Comparison of ENCODE assay signal across 20 cellular contexts in genomic region chr4:152989554-152989970, GRCh38. TPM values are rescaled to one million over a fixed set of nuclear protein-coding genes. Genes with fewer than 3 reads are reported as not detected.
DNase-seq lines count a peak whose midpoint lies in the region; ATAC-seq and TF ChIP-seq lines count a peak whose summit lies in the region.
"Had no signal": no experiment of that assay in that cellular context is flagged by ENCODE, and none has a peak within 500 bp of the region (broad histone marks: within the 10 kb centered on the region; RNA-seq: fewer than 3 reads in every experiment).

No MANE protein-coding gene starts in this region.

- H3K36me3 ChIP-seq in Peyer's patch (no peaks in the 10 kb centered on the region), mucosa of descending colon (ENCODE audit: low read depth) (no peaks in the 10 kb centered on the region), stomach (no peaks in the 10 kb centered on the region), ascending aorta (no peaks in the 10 kb centered on the region)
- H3K36me3 ChIP-seq: BE2C had no signal

- H3K27me3 ChIP-seq in Peyer's patch (no peaks in the 10 kb centered on the region), stomach (no peaks in the 10 kb centered on the region), ascending aorta (no peaks in the 10 kb centered on the region)
- H3K27me3 ChIP-seq: BE2C had no signal

- H3K9me3 ChIP-seq in Peyer's patch: no peaks in the 10 kb centered on the region
- no peaks in the 10 kb centered on the region for H3K9me3 ChIP-seq in mucosa of descending colon
- no peaks in the 10 kb centered on the region for H3K9me3 ChIP-seq in stomach
- H3K9me3 ChIP-seq in ascending aorta: no peaks in the 10 kb centered on the region
- H3K9me3 ChIP-seq: BE2C, Caco-2 had no signal

- peaks cover 0 to 10% (median 1%) of the 10 kb centered on the region in 4 donors for H3K4me1 ChIP-seq in Peyer's patch
- no peaks in the 10 kb centered on the region for H3K4me1 ChIP-seq in mucosa of descending colon (ENCODE audit: low read depth)
- peaks cover 0 to 6% (median 3%) of the 10 kb centered on the region in 4 donors for H3K4me1 ChIP-seq in stomach
- no peaks in the 10 kb centered on the region for H3K4me1 ChIP-seq in ascending aorta
- H3K4me1 ChIP-seq: BE2C, Caco-2 had no signal

- peak; percentile 25 to 62 for TF ChIP-seq POLR2A in Peyer's patch (IDR thresholded peaks at IDR 0.05)
- TF ChIP-seq POLR2A in stomach (IDR thresholded peaks at IDR 0.05): no peak

- peak in 2 of 3 donors; percentile 82 to 88 for DNase-seq in Peyer's patch
- DNase-seq in mucosa of descending colon: peak; percentile 28 to 64 (median 48)
- DNase-seq in stomach: peak; percentile 44
- DNase-seq in DMS 273 treated with DMSO at 0.1 percent for 48 hours (lab: John Stamatoyannopoulos, UW): no peak
- DNase-seq in ascending aorta (ENCODE audit: low spot score in 2 of 2): no peak
- DNase-seq: ACHN; BE2C; C1 segment of cervical spinal cord; Caco-2; CD4-positive, alpha-beta T cell; DMS153; DMS79; GDM1; GOT3; H7; HFFc6 had no signal

- H3K27ac ChIP-seq in 22Rv1: peak overlapping the region; percentile 45
- peak overlapping the region in 3 of 4 donors; percentile 62 to 93 (median 79) for H3K27ac ChIP-seq in Peyer's patch
- no peak overlapping the region for H3K27ac ChIP-seq in stomach
- no peak overlapping the region for H3K27ac ChIP-seq in ascending aorta

- TF ChIP-seq EP300 in stomach (IDR thresholded peaks at IDR 0.05): no peak

- 83 to 93% (median 88%) methylated on average over 3 of the region's 3 CpGs for WGBS in stomach, 5 donors

- intact Hi-C loops in mucosa of descending colon (cut with DNase I, micrococcal nuclease): no loop called here
- intact Hi-C loops in stomach (cut with DNase I; ENCODE audit: low total_unique reads): no loop called here
- intact Hi-C loops in ascending aorta (cut with DNase I): no loop called here

- ATAC-seq in mucosa of descending colon (peak; percentile 84), GM21717 (IDR thresholded peaks at IDR 0.05; ENCODE audit: unreplicated experiment) (no peak)
- ATAC-seq: HCT116, HepG2 had no signal

- TF ChIP-seq CTCF in 22Rv1 (IDR thresholded peaks at IDR 0.05) (no peak), Peyer's patch (IDR thresholded peaks at IDR 0.05) (peak in 1 of 6 experiments; percentile 13), mucosa of descending colon (IDR thresholded peaks at IDR 0.05) (no peak), stomach (IDR thresholded peaks at IDR 0.05) (no peak), ascending aorta (IDR thresholded peaks at IDR 0.05) (no peak)

- H3K4me3 ChIP-seq in Peyer's patch (no peak overlapping the region), mucosa of descending colon (no peak overlapping the region), stomach (no peak overlapping the region), ascending aorta (no peak overlapping the region)

RNA-seq across cellular contexts. Expression of gene FHDC1, which starts 53.4 kb away (rescaled TPM):
- total RNA-seq in Peyer's patch (10 to 100 TPM in 3 of 4 donors, 1 to 10 TPM in 1; 6.6 to 32.8 (median 25.4) TPM), mucosa of descending colon (10 to 100 TPM in 2 of 3 donors, 1 to 10 TPM in 1; 8.8 to 16.1 (median 14.1) TPM), stomach (10 to 100 TPM in 1 of 5 donors, 1 to 10 TPM in 4; 3.5 to 13.4 (median 8.6) TPM), ascending aorta (0.75 TPM)
- polyA plus RNA-seq in stomach: 1 to 10 TPM; 2.9 to 4.3 (median 3.8) TPM

Comparison
In these comparisons a context has a peak if more than half of its experiments do, and no peak if none do; other contexts are left out.
1. H3K27ac ChIP-seq: peak in 22Rv1 (single experiment) and Peyer's patch (3 of 4); none in stomach (0 of 5) and ascending aorta (0 of 2).
2. DNase-seq: peak in Peyer's patch (2 of 3), mucosa of descending colon (3 of 3) and stomach (single experiment); none in DMS 273 treated with DMSO at 0.1 percent for 48 hours (single experiment) and ascending aorta (0 of 2).
3. POLR2A ChIP-seq: peak in Peyer's patch (2 of 2); none in stomach (0 of 4).